Comparison of ENCODE assay signal across 12 cellular contexts in genomic region chr17:34382586-34383224, GRCh38. TPM values are rescaled to one million over a fixed set of nuclear protein-coding genes. Genes with fewer than 3 reads are reported as not detected.
DNase-seq lines count a peak whose midpoint lies in the region; ATAC-seq, FAIRE-seq and TF ChIP-seq lines count a peak whose summit lies in the region.
"Had no signal": no experiment of that assay in that cellular context is flagged by ENCODE, and none has a peak within 500 bp of the region (broad histone marks: within the 10 kb centered on the region; RNA-seq: fewer than 3 reads in every experiment).

No MANE protein-coding gene starts in this region.

- H3K36me3 ChIP-seq in small intestine (ENCODE audit: control insufficient read depth in 2 of 2, insufficient read depth in 2 of 2, low read length in 2 of 2) (no peaks in the 10 kb centered on the region), kidney (ENCODE audit: control insufficient read depth in 1 of 2, insufficient read depth in 2 of 2, low read length in 2 of 2) (no peaks in the 10 kb centered on the region)
- H3K36me3 ChIP-seq: right lobe of liver, upper lobe of left lung had no signal

- H3K4me3 Mint-ChIP-seq in activated T-cell treated with anti-CD3 and anti-CD28 coated beads, Interleukin-2, amount 50 U/mL, for 72 hours = peak overlapping the region; percentile 66 to 76
- H3K4me3 Mint-ChIP-seq in osteocyte (ENCODE audit: unreplicated experiment) = no peak overlapping the region
- no peak overlapping the region for H3K4me3 Mint-ChIP-seq in T-helper 17 cell

- WGBS in small intestine, 3 donors = 20 to 29% (median 28%) methylated on average over 7 of the region's 7 CpGs

- no peaks in the 10 kb centered on the region for H3K9me3 ChIP-seq in T-helper 17 cell (ENCODE audit: control insufficient read depth, low read length, poor library complexity, severe bottlenecking)
- H3K9me3 ChIP-seq in small intestine (ENCODE audit: control insufficient read depth, low read depth) = no peaks in the 10 kb centered on the region
- no peaks in the 10 kb centered on the region for H3K9me3 ChIP-seq in kidney (ENCODE audit: control insufficient read depth in 1 of 2, low read length in 2 of 2)
- H3K9me3 ChIP-seq: right lobe of liver, upper lobe of left lung had no signal

- peaks cover 41% of the 10 kb centered on the region for H3K27me3 Mint-ChIP-seq in activated T-cell treated with anti-CD3 and anti-CD28 coated beads, Interleukin-2, amount 50 U/mL, for 72 hours (ENCODE audit: low read depth)
- H3K27me3 Mint-ChIP-seq in osteocyte (ENCODE audit: unreplicated experiment) (peaks cover 10% of the 10 kb centered on the region), T-helper 17 cell (peaks cover 69% of the 10 kb centered on the region)

- intact Hi-C loops in kidney (cut with DNase I) = no loop called here

- H3K27me3 ChIP-seq in small intestine (ENCODE audit: control insufficient read depth in 2 of 2, insufficient read depth in 2 of 2, low read length in 2 of 2) = no peaks in the 10 kb centered on the region
- H3K27me3 ChIP-seq: right lobe of liver, upper lobe of left lung had no signal

- H3K4me1 ChIP-seq in small intestine (ENCODE audit: control insufficient read depth in 2 of 2, insufficient read depth in 1 of 2, low read depth in 1 of 2, low read length in 1 of 2) = no peaks in the 10 kb centered on the region
- peaks cover 0 to 2% of the 10 kb centered on the region in 2 donors for H3K4me1 ChIP-seq in kidney (ENCODE audit: control insufficient read depth in 1 of 2, insufficient read depth in 1 of 2, low read depth in 1 of 2, low read length in 2 of 2)
- H3K4me1 ChIP-seq: right lobe of liver had no signal

- FAIRE-seq in small intestine (lab: Jason Lieb, UNC) (no peak), kidney (lab: Jason Lieb, UNC) (no peak)

- H3K4me3 ChIP-seq in small intestine (ENCODE audit: low read depth in 1 of 2, low read length in 2 of 2) (no peak overlapping the region), kidney (ENCODE audit: low read length in 2 of 2) (no peak overlapping the region)
- H3K4me3 ChIP-seq: right lobe of liver, upper lobe of left lung had no signal

- no peaks in the 10 kb centered on the region for H3K36me3 Mint-ChIP-seq in activated T-cell treated with anti-CD3 and anti-CD28 coated beads, Interleukin-2, amount 50 U/mL, for 72 hours (ENCODE audit: insufficient read depth in 2 of 2)
- H3K36me3 Mint-ChIP-seq in osteocyte (ENCODE audit: unreplicated experiment) (no peaks in the 10 kb centered on the region), T-helper 17 cell (ENCODE audit: low read depth) (no peaks in the 10 kb centered on the region)

- peak overlapping the region; percentile 88 for H3K27ac Mint-ChIP-seq in activated T-cell treated with anti-CD3 and anti-CD28 coated beads, Interleukin-2, amount 50 U/mL, for 72 hours
- H3K27ac Mint-ChIP-seq in osteocyte (ENCODE audit: unreplicated experiment) (no peak overlapping the region), T-helper 17 cell (no peak overlapping the region)

- ATAC-seq in activated T-cell treated with anti-CD3 and anti-CD28 coated beads, Interleukin-2, amount 50 U/mL, for 72 hours (replicated peaks in 1 of 2) = peak; percentile 73 to 77
- no peak for ATAC-seq in T-helper 17 cell
- ATAC-seq: right lobe of liver had no signal

- no peaks in the 10 kb centered on the region for H3K9me3 Mint-ChIP-seq in activated T-cell treated with anti-CD3 and anti-CD28 coated beads, Interleukin-2, amount 50 U/mL, for 72 hours
- no peaks in the 10 kb centered on the region for H3K9me3 Mint-ChIP-seq in osteocyte (ENCODE audit: unreplicated experiment)

- peak; percentile 58 for DNase-seq in DMS79 treated with DMSO at 0.1 percent for 48 hours (lab: John Stamatoyannopoulos, UW)
- peak; percentile 52 for DNase-seq in M059J (ENCODE audit: low read depth)
- DNase-seq in activated T-cell treated with anti-CD3 and anti-CD28 coated beads, Interleukin-2, amount 50 U/mL, for 72 hours = peak; percentile 72 to 81
- peak; percentile 77 for DNase-seq in osteocyte (ENCODE audit: extremely low spot score, unreplicated experiment)
- no peak for DNase-seq in T-helper 9 cell
- DNase-seq in T-helper 17 cell = no peak
- no peak for DNase-seq in small intestine
- DNase-seq in kidney = no peak
- DNase-seq: right lobe of liver had no signal

- peak overlapping the region in 1 of 2 donors; percentile 25 for H3K27ac ChIP-seq in small intestine (ENCODE audit: low read depth in 1 of 2, low read length in 1 of 2)
- no peak overlapping the region for H3K27ac ChIP-seq in kidney (ENCODE audit: low read depth in 2 of 2, low read length in 2 of 2)
- H3K27ac ChIP-seq: right lobe of liver, upper lobe of left lung had no signal

- peaks cover 79% of the 10 kb centered on the region for H3K4me1 Mint-ChIP-seq in activated T-cell treated with anti-CD3 and anti-CD28 coated beads, Interleukin-2, amount 50 U/mL, for 72 hours (ENCODE audit: low read depth)
- H3K4me1 Mint-ChIP-seq in osteocyte (ENCODE audit: unreplicated experiment) = no peaks in the 10 kb centered on the region
- H3K4me1 Mint-ChIP-seq in T-helper 17 cell = peaks cover 2% of the 10 kb centered on the region

- no peak for TF ChIP-seq CTCF in osteocyte (IDR thresholded peaks at IDR 0.05)
- TF ChIP-seq CTCF in kidney (IDR thresholded peaks at IDR 0.05; ENCODE audit: borderline replicate concordance, extremely low read depth, insufficient read depth) = no peak

- H3K9ac ChIP-seq in kidney (ENCODE audit: low read length in 2 of 2) = no peak overlapping the region

RNA-seq across cellular contexts. Expression of gene CCL1, which starts 19.7 kb away (rescaled TPM):
- total RNA-seq in M059J (2014; rRNA removed; shearing (Covaris generic)) = not detected in 2 replicates
- total RNA-seq in activated T-cell treated with anti-CD3 and anti-CD28 coated beads, Interleukin-2, amount 50 U/mL, for 72 hours = not detected
- total RNA-seq in osteocyte (not detected in 2 replicates), T-helper 17 cell (not detected), kidney (not detected)
- polyA plus RNA-seq in small intestine (not detected), kidney (ENCODE audit: insufficient read depth, low read depth, low replicate concordance) (not detected)
- total RNA-seq: fibroblast of lung, lower leg skin, right lobe of liver, upper lobe of left lung had no signal
- polyA plus RNA-seq: fibroblast of lung had no signal

RNA-seq across cellular contexts. Expression of gene CCL13, which starts 26.4 kb away (rescaled TPM):
- total RNA-seq in M059J (2014; rRNA removed; shearing (Covaris generic)) = not detected in 2 replicates
- not detected for total RNA-seq in activated T-cell treated with anti-CD3 and anti-CD28 coated beads, Interleukin-2, amount 50 U/mL, for 72 hours
- not detected in 2 replicates for total RNA-seq in osteocyte
- not detected for total RNA-seq in T-helper 17 cell
- 1 to 10 TPM in 2 of 3 donors, not detected in 1; 1.6 to 7.6 TPM for polyA plus RNA-seq in small intestine
- total RNA-seq in kidney = 1.1 TPM
- polyA plus RNA-seq in kidney (ENCODE audit: insufficient read depth, low read depth, low replicate concordance) = not detected
- total RNA-seq: fibroblast of lung had no signal

Comparison
In these comparisons a context has a peak if more than half of its experiments do, and no peak if none do; other contexts are left out.
1. DNase-seq: peak in DMS79 treated with DMSO at 0.1 percent for 48 hours (single experiment), M059J (single experiment), activated T-cell treated with anti-CD3 and anti-CD28 coated beads, Interleukin-2, amount 50 U/mL, for 72 hours (2 of 2) and osteocyte (single experiment); none in T-helper 9 cell (single experiment), T-helper 17 cell (0 of 3), small intestine (single experiment) and kidney (single experiment).
2. H3K4me3 Mint-ChIP-seq: peak in activated T-cell treated with anti-CD3 and anti-CD28 coated beads, Interleukin-2, amount 50 U/mL, for 72 hours (2 of 2); none in osteocyte (single experiment) and T-helper 17 cell (single experiment).